1 cellular context compared by ENCODE assay signal in genomic region chr1:155940993-155941844, GRCh38.
A peak's percentile ranks its signal among the peaks of the same experiment; 100 is the strongest.
TF ChIP-seq lines count a peak whose summit lies in the region.

Gene RXFP4 (plus strand): TSS chr1:155941638. CDS start chr1:155941710, 72 bp downstream.

TF ChIP-seq in HEK293, 187 proteins besides CTCF, POLR2A, EP300 and RAD21 (continued from another document and continues in another):
- TF ChIP-seq, protein P1, sequence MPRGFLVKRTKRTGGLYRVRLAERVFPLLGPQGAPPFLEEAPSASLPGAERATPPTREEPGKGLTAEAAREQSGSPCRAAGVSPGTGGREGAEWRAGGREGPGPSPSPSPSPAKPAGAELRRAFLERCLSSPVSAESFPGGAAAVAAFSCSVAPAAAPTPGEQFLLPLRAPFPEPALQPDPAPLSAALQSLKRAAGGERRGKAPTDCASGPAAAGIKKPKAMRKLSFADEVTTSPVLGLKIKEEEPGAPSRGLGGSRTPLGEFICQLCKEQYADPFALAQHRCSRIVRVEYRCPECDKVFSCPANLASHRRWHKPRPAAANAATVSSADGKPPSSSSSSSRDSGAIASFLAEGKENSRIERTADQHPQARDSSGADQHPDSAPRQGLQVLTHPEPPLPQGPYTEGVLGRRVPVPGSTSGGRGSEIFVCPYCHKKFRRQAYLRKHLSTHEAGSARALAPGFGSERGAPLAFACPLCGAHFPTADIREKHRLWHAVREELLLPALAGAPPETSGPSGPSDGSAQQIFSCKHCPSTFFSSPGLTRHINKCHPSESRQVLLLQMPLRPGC (tag by site-specific recombination; IDR thresholded peaks at IDR 0.05), result no peak
- no peak for TF ChIP-seq YY2 (tag by site-specific recombination; IDR thresholded peaks at IDR 0.05)
- TF ChIP-seq HOXC10 (CRISPR knock-in tag; IDR thresholded peaks at IDR 0.05), result no peak
- TF ChIP-seq ZNF626 (tag by site-specific recombination; IDR thresholded peaks at IDR 0.05), result no peak
- TF ChIP-seq, protein P2, sequence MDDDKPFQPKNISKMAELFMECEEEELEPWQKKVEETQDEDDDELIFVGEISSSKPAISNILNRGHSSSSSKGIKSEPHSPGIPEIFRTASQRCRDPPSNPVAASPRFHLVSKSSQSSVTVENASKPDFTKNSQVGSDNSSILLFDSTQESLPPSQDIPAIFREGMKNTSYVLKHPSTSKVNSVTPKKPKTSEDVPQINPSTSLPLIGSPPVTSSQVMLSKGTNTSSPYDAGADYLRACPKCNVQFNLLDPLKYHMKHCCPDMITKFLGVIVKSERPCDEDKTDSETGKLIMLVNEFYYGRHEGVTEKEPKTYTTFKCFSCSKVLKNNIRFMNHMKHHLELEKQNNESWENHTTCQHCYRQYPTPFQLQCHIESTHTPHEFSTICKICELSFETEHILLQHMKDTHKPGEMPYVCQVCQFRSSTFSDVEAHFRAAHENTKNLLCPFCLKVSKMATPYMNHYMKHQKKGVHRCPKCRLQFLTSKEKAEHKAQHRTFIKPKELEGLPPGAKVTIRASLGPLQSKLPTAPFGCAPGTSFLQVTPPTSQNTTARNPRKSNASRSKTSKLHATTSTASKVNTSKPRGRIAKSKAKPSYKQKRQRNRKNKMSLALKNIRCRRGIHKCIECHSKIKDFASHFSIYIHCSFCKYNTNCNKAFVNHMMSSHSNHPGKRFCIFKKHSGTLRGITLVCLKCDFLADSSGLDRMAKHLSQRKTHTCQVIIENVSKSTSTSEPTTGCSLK (tag by site-specific recombination; IDR thresholded peaks at IDR 0.05), result no peak
- TF ChIP-seq ZNF362 (tag by site-specific recombination; IDR thresholded peaks at IDR 0.05), result no peak
- TF ChIP-seq ZNF202 (tag by site-specific recombination; IDR thresholded peaks at IDR 0.05; ENCODE audit: borderline replicate concordance), result no peak
- no peak for TF ChIP-seq ZNF16 (tag by site-specific recombination; IDR thresholded peaks at IDR 0.05; ENCODE audit: low read depth)
- no peak for TF ChIP-seq ZBTB49 (tag by site-specific recombination; IDR thresholded peaks at IDR 0.05; ENCODE audit: low read depth)
- TF ChIP-seq ZNF416 (tag by site-specific recombination; IDR thresholded peaks at IDR 0.05), result no peak
- TF ChIP-seq RBAK (tag by site-specific recombination; IDR thresholded peaks at IDR 0.05), result no peak
- TF ChIP-seq, protein P3, sequence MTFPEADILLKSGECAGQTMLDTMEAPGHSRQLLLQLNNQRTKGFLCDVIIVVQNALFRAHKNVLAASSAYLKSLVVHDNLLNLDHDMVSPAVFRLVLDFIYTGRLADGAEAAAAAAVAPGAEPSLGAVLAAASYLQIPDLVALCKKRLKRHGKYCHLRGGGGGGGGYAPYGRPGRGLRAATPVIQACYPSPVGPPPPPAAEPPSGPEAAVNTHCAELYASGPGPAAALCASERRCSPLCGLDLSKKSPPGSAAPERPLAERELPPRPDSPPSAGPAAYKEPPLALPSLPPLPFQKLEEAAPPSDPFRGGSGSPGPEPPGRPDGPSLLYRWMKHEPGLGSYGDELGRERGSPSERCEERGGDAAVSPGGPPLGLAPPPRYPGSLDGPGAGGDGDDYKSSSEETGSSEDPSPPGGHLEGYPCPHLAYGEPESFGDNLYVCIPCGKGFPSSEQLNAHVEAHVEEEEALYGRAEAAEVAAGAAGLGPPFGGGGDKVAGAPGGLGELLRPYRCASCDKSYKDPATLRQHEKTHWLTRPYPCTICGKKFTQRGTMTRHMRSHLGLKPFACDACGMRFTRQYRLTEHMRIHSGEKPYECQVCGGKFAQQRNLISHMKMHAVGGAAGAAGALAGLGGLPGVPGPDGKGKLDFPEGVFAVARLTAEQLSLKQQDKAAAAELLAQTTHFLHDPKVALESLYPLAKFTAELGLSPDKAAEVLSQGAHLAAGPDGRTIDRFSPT (tag by site-specific recombination; IDR thresholded peaks at IDR 0.05), result no peak
- TF ChIP-seq, protein P4, sequence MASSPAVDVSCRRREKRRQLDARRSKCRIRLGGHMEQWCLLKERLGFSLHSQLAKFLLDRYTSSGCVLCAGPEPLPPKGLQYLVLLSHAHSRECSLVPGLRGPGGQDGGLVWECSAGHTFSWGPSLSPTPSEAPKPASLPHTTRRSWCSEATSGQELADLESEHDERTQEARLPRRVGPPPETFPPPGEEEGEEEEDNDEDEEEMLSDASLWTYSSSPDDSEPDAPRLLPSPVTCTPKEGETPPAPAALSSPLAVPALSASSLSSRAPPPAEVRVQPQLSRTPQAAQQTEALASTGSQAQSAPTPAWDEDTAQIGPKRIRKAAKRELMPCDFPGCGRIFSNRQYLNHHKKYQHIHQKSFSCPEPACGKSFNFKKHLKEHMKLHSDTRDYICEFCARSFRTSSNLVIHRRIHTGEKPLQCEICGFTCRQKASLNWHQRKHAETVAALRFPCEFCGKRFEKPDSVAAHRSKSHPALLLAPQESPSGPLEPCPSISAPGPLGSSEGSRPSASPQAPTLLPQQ (tag by site-specific recombination; IDR thresholded peaks at IDR 0.05), result no peak
- no peak for TF ChIP-seq HOXD13 (CRISPR knock-in tag; IDR thresholded peaks at IDR 0.05; ENCODE audit: borderline replicate concordance)
- no peak; the same call in 1 of the 2 replicates for TF ChIP-seq SCRT2 (tag by site-specific recombination; IDR thresholded peaks at IDR 0.05)
- TF ChIP-seq ZNF423 (tag by site-specific recombination; IDR thresholded peaks at IDR 0.05), result 0 out of 2 replicates have a peak, but pooled peaks have one; percentile 21
- TF ChIP-seq ZNF18 (tag by site-specific recombination; IDR thresholded peaks at IDR 0.05), result no peak
- TF ChIP-seq KLF16 (tag by site-specific recombination; IDR thresholded peaks at IDR 0.05), result no peak
- no peak for TF ChIP-seq ZNF292 (tag by site-specific recombination; IDR thresholded peaks at IDR 0.05; ENCODE audit: borderline replicate concordance, low read depth)
- TF ChIP-seq OVOL3 (tag by site-specific recombination; IDR thresholded peaks at IDR 0.05), result no peak
- TF ChIP-seq ZFP3 (tag by site-specific recombination; IDR thresholded peaks at IDR 0.05; ENCODE audit: low read depth), result no peak
- no peak for TF ChIP-seq ZNF701 (tag by site-specific recombination; IDR thresholded peaks at IDR 0.05)
- no peak for TF ChIP-seq ZNF311 (tag by site-specific recombination; IDR thresholded peaks at IDR 0.05; ENCODE audit: borderline replicate concordance)
- TF ChIP-seq KLF1 (tag by site-specific recombination; IDR thresholded peaks at IDR 0.05), result peak; percentile 66; the same call in 1 of the 2 replicates
- no peak for TF ChIP-seq ZBTB1 (tag by site-specific recombination; IDR thresholded peaks at IDR 0.05)
- TF ChIP-seq ZNF302 (tag by site-specific recombination; IDR thresholded peaks at IDR 0.05; ENCODE audit: low read depth), result no peak
- TF ChIP-seq ZNF394 (tag by site-specific recombination; IDR thresholded peaks at IDR 0.05; ENCODE audit: borderline replicate concordance), result peak; percentile 6; the same call in 1 of the 2 replicates
- no peak for TF ChIP-seq ZNF140 (tag by site-specific recombination; IDR thresholded peaks at IDR 0.05)
- 0 out of 2 replicates have a peak, but pooled peaks have one; percentile 3 for TF ChIP-seq ZNF843 (tag by site-specific recombination; IDR thresholded peaks at IDR 0.05)
- no peak for TF ChIP-seq KLF7 (tag by site-specific recombination; IDR thresholded peaks at IDR 0.05; ENCODE audit: borderline replicate concordance)
- no peak for TF ChIP-seq ZSCAN30 (tag by site-specific recombination; IDR thresholded peaks at IDR 0.05)
- no peak for TF ChIP-seq ZNF354C (tag by site-specific recombination; IDR thresholded peaks at IDR 0.05; ENCODE audit: borderline replicate concordance, low read depth)
- TF ChIP-seq ZNF610 (tag by site-specific recombination; IDR thresholded peaks at IDR 0.05; ENCODE audit: borderline replicate concordance), result no peak
- no peak for TF ChIP-seq KLF8 (tag by site-specific recombination; IDR thresholded peaks at IDR 0.05)
- no peak; the same call in 1 of the 2 replicates for TF ChIP-seq REST (tag by site-specific recombination; IDR thresholded peaks at IDR 0.05)
- no peak for TF ChIP-seq ZNF214 (tag by site-specific recombination; IDR thresholded peaks at IDR 0.05; ENCODE audit: borderline replicate concordance)
- TF ChIP-seq ZNF704 (tag by site-specific recombination; IDR thresholded peaks at IDR 0.05), result no peak
- peak; percentile 62 for TF ChIP-seq GLIS1 (tag by site-specific recombination; IDR thresholded peaks at IDR 0.05)
- TF ChIP-seq ZNF10 (tag by site-specific recombination; IDR thresholded peaks at IDR 0.05), result no peak
- no peak for TF ChIP-seq TRIM28 (IDR thresholded peaks at IDR 0.05; ENCODE audit: borderline replicate concordance, low read length)
- TF ChIP-seq KLF17 (tag by site-specific recombination; IDR thresholded peaks at IDR 0.05), result no peak
- TF ChIP-seq ZNF521 (tag by site-specific recombination; IDR thresholded peaks at IDR 0.05), result no peak
- TF ChIP-seq ZBTB20 (tag by site-specific recombination; IDR thresholded peaks at IDR 0.05), result peak; percentile 98
- TF ChIP-seq ZNF221 (tag by site-specific recombination; IDR thresholded peaks at IDR 0.05; ENCODE audit: borderline replicate concordance), result no peak
- TF ChIP-seq ZNF175 (tag by site-specific recombination; IDR thresholded peaks at IDR 0.05), result no peak
- TF ChIP-seq ZNF174 (tag by site-specific recombination; IDR thresholded peaks at IDR 0.05), result no peak
- peak; percentile 92; the same call in 1 of the 2 replicates for TF ChIP-seq ZBTB48 (tag by site-specific recombination; IDR thresholded peaks at IDR 0.05)
- TF ChIP-seq ZEB2 (tag by site-specific recombination; IDR thresholded peaks at IDR 0.05), result peak; percentile 67
